16 cellular contexts compared by ENCODE assay signal in genomic region chr10:110789604-110790428, GRCh38.
DNase-seq lines count a peak whose midpoint lies in the region; ATAC-seq and TF ChIP-seq lines count a peak whose summit lies in the region.
"Had no signal": no experiment of that assay in that cellular context is flagged by ENCODE, and none has a peak within 500 bp of the region (broad histone marks: within the 10 kb centered on the region; RNA-seq: fewer than 3 reads in every experiment).

No MANE protein-coding gene starts in this region.

- no peak overlapping the region for H2BK120ac ChIP-seq in mesenchymal stem cell (ENCODE audit: low read depth, low read length)

- H2BK12ac ChIP-seq in mesenchymal stem cell (ENCODE audit: low read length in 2 of 2), result peak overlapping the region; percentile 7 to 15

- H3K27ac ChIP-seq in right atrium auricular region (peak overlapping the region; percentile 77 to 80), mesenchymal stem cell (ENCODE audit: low read length, poor library complexity, severe bottlenecking) (no peak overlapping the region), A673 (ENCODE audit: low read depth, low read length, poor library complexity, severe bottlenecking) (no peak overlapping the region), MM.1S (ENCODE audit: low read length) (no peak overlapping the region)
- H3K27ac ChIP-seq: ovary, Peyer's patch had no signal

- H3K4me3 ChIP-seq in right atrium auricular region (no peak overlapping the region), mesenchymal stem cell (ENCODE audit: insufficient read depth in 1 of 2, low read depth in 1 of 2, low read length in 2 of 2) (no peak overlapping the region), A673 (ENCODE audit: low read depth, low read length, poor library complexity, severe bottlenecking) (no peak overlapping the region), MM.1S (ENCODE audit: low read length) (no peak overlapping the region)
- H3K4me3 ChIP-seq: cardiac muscle cell, ovary, Peyer's patch had no signal

- no peaks in the 10 kb centered on the region for H3K79me2 ChIP-seq in MM.1S (ENCODE audit: low read length)

- no peak for ATAC-seq in Right ventricle myocardium inferior
- ATAC-seq: stimulated activated naive CD8-positive, alpha-beta T cell treated with anti-CD3 and anti-CD28 coated beads, Interleukin-15, Interleukin-2, amounts not matched to agents 100 U/mL and 50 U/mL, for 24 hours had no signal

- H3K9me2 ChIP-seq in MM.1S (replicated peaks; ENCODE audit: insufficient read depth, low read length), result no peaks in the 10 kb centered on the region

- DNase-seq in right atrium auricular region (ENCODE audit: low spot score), result no peak
- no peak for DNase-seq in Right ventricle myocardium inferior (ENCODE audit: missing footprints)
- DNase-seq in NCI-H524 (lab: John Stamatoyannopoulos, UW), result peak; percentile 54 to 65
- no peak for DNase-seq in mesenchymal stem cell
- no peak for DNase-seq in middle frontal gyrus (ENCODE audit: extremely low spot score, low spot score)
- no peak for DNase-seq in A673 (ENCODE audit: low spot score)
- DNase-seq in MM.1S, result no peak
- no peak for DNase-seq in KG1 (lab: John Stamatoyannopoulos, UW)
- DNase-seq: CD8-positive, alpha-beta memory T cell; EL; NCI-H774; ovary; Peyer's patch; stimulated activated naive CD8-positive, alpha-beta T cell treated with anti-CD3 and anti-CD28 coated beads, Interleukin-15, Interleukin-2, amounts not matched to agents 100 U/mL and 50 U/mL, for 24 hours; SW 1271 had no signal

- H3K4me2 ChIP-seq in mesenchymal stem cell (ENCODE audit: low read length, poor library complexity, severe bottlenecking) (no peak overlapping the region), MM.1S (ENCODE audit: low read depth, low read length) (no peak overlapping the region)

- H2AFZ ChIP-seq in mesenchymal stem cell (ENCODE audit: low read depth, low read length) (no peak overlapping the region), MM.1S (ENCODE audit: low read length) (no peak overlapping the region)

- POLR2A ChIA-PET in A673 (lab: Charles Lee; ENCODE audit: low non-redundant PET), result no interaction called here

- no peak overlapping the region for H2BK5ac ChIP-seq in mesenchymal stem cell (ENCODE audit: low read depth, low read length, poor library complexity, severe bottlenecking)

- H3K4ac ChIP-seq in mesenchymal stem cell (ENCODE audit: low read depth in 1 of 2, low read length in 2 of 2), result peak overlapping the region in 1 of 2 experiments; percentile 21

- peak overlapping the region; percentile 54 for H2BK15ac ChIP-seq in mesenchymal stem cell (ENCODE audit: low read depth, poor library complexity, severe bottlenecking)

- H3K36me3 ChIP-seq in right atrium auricular region (peaks cover 12% of the 10 kb centered on the region), mesenchymal stem cell (ENCODE audit: control insufficient read depth in 1 of 2, insufficient read depth in 2 of 2, low read depth in 1 of 2, low read length in 2 of 2) (no peaks in the 10 kb centered on the region), A673 (ENCODE audit: insufficient read depth, low read length, poor library complexity, severe bottlenecking) (no peaks in the 10 kb centered on the region), MM.1S (replicated peaks; ENCODE audit: insufficient read depth, low read length) (no peaks in the 10 kb centered on the region)
- H3K36me3 ChIP-seq: cardiac muscle cell, ovary, Peyer's patch had no signal

- H3K23ac ChIP-seq in mesenchymal stem cell (ENCODE audit: low read length in 2 of 2), result no peak overlapping the region

- no peaks in the 10 kb centered on the region for H3F3A ChIP-seq in MM.1S (ENCODE audit: insufficient read depth, low read length)

- CTCF ChIA-PET in A673 (lab: Charles Lee), result no interaction called here

- H3K27me3 ChIP-seq in right atrium auricular region (no peaks in the 10 kb centered on the region), mesenchymal stem cell (ENCODE audit: control insufficient read depth in 1 of 2, insufficient read depth in 1 of 2, low read length in 2 of 2) (peaks cover 0 to 31% of the 10 kb centered on the region in 2 experiments), A673 (replicated peaks; ENCODE audit: insufficient read depth, low read depth, low read length, poor library complexity) (no peaks in the 10 kb centered on the region), MM.1S (replicated peaks; ENCODE audit: insufficient read depth, low read length) (no peaks in the 10 kb centered on the region)
- H3K27me3 ChIP-seq: cardiac muscle cell, ovary, Peyer's patch had no signal

- no peak overlapping the region for H3K14ac ChIP-seq in mesenchymal stem cell (ENCODE audit: low read length in 2 of 2)

- TF ChIP-seq CTCF in right atrium auricular region (IDR thresholded peaks at IDR 0.05) (no peak), A673 (conservative IDR thresholded peaks at IDR 0.05; ENCODE audit: low read depth, low read length) (no peak), MM.1S (IDR thresholded peaks at IDR 0.05; ENCODE audit: low read length) (no peak)

- H3K18ac ChIP-seq in mesenchymal stem cell (ENCODE audit: low read depth in 1 of 2, low read length in 2 of 2), result peak overlapping the region in 1 of 2 experiments; percentile 57

- no peak overlapping the region for H4K8ac ChIP-seq in mesenchymal stem cell (ENCODE audit: low read length)

- no peaks in the 10 kb centered on the region for H3K9me3 ChIP-seq in right atrium auricular region
- no peaks in the 10 kb centered on the region for H3K9me3 ChIP-seq in mesenchymal stem cell (ENCODE audit: control insufficient read depth, low read length)
- no peaks in the 10 kb centered on the region for H3K9me3 ChIP-seq in A673 (ENCODE audit: low read depth, low read length, poor library complexity, severe bottlenecking)
- H3K9me3 ChIP-seq in MM.1S (replicated peaks; ENCODE audit: insufficient read depth, low read length), result no peaks in the 10 kb centered on the region
- H3K9me3 ChIP-seq: ovary, Peyer's patch had no signal

- peaks cover 0 to 59% of the 10 kb centered on the region in 2 donors for H3K4me1 ChIP-seq in right atrium auricular region
- H3K4me1 ChIP-seq in mesenchymal stem cell (ENCODE audit: control insufficient read depth, insufficient read depth, low read depth, low read length), result peaks cover 2% of the 10 kb centered on the region
- no peaks in the 10 kb centered on the region for H3K4me1 ChIP-seq in A673 (ENCODE audit: insufficient read depth, low read length, poor library complexity, severe bottlenecking)
- H3K4me1 ChIP-seq in MM.1S (ENCODE audit: low read length), result no peaks in the 10 kb centered on the region

- H2AK5ac ChIP-seq in mesenchymal stem cell (ENCODE audit: low read length, severe bottlenecking), result no peak overlapping the region

- no peaks in the 10 kb centered on the region for H3K79me1 ChIP-seq in mesenchymal stem cell (replicated peaks; ENCODE audit: low read length, poor library complexity, severe bottlenecking)

- WGBS in mesenchymal stem cell, result 81% methylated on average over 4 of the region's 10 CpGs

- BruUV-seq in A673 (replicated peaks; lab: Mats Ljungman, UMichigan), result no TSS peak

- no peaks in the 10 kb centered on the region for H4K20me1 ChIP-seq in MM.1S (ENCODE audit: insufficient read depth, low read length)

- intact Hi-C loops in Right ventricle myocardium inferior (cut with DNase I), result loop anchor here (5.0 to 10.0 kb wide), 2 partner anchors 103 to 1575 kb away; no protein-coding TSS in a partner anchor
- intact Hi-C loops in A673 (cut with micrococcal nuclease; ENCODE audit: unreplicated experiment), result no loop called here

- H3K9ac ChIP-seq in mesenchymal stem cell (ENCODE audit: low read length) (no peak overlapping the region), MM.1S (ENCODE audit: low read length) (no peak overlapping the region)

- H4K91ac ChIP-seq in mesenchymal stem cell (ENCODE audit: low read length), result no peak overlapping the region

Comparison
In these comparisons a context has a peak if more than half of its experiments do, and no peak if none do; other contexts are left out.
1. DNase-seq: peak in NCI-H524 (2 of 2); none in right atrium auricular region (single experiment), Right ventricle myocardium inferior (single experiment), mesenchymal stem cell (single experiment), middle frontal gyrus (single experiment), A673 (single experiment), MM.1S (single experiment) and KG1 (single experiment).
2. H3K27ac ChIP-seq: peak in right atrium auricular region (2 of 2); none in mesenchymal stem cell (single experiment), A673 (single experiment) and MM.1S (single experiment).